8 cellular contexts compared by ENCODE assay signal in the genomic region with DNA sequence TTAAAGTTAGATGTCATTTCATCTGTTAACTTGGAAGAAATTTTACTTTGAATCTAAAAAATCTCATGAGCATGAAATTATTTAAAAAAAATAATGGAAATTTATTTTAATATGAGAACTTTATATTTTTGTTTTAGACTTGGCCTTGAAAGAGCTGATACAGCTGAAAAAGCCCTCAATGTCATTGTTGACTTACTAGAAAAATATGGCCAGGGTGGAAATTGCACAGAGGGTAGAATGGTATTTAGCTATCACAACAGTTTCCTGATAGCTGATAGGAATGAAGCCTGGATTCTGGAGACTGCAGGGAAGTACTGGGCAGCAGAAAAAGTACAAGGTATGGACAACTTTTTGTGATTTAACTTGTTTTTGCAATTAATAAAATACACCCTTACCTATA.
"Had no signal": no experiment of that assay in that cellular context is flagged by ENCODE, and none has a peak within 500 bp of the region (broad histone marks: within the 10 kb centered on the region; RNA-seq: fewer than 3 reads in every experiment).

No MANE protein-coding gene starts in this region.

- H2AFZ ChIP-seq: GM23338 had no signal

- H3K4me3 ChIP-seq: GM23338 had no signal

- FAIRE-seq: H1, H54, HTR-8/SVneo had no signal

- DNase-seq: H9, HCEC 1CT, IMR-90, KBM-7 had no signal

- ATAC-seq: GM23338 had no signal

- H3K4me2 ChIP-seq: GM23338 had no signal
